In the genomic region with DNA sequence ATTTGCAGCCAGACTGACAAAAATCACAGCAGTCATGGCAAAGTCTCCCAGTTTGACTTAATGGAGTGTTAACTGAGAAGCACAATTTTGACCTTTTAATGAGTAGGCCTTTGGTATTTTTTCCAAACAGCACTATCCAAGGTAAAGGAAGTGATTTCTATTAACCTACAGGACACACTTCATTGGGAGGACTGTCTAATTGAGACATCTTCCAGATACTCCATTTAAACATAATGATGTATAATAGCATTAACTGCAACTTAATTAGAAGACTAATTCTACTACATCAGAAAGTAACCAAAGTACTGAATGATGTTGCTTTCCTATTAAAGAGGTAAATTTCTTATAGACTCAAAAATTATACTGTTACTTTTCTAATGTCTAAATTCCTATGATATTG, we compare ENCODE assay signal across 27 cellular contexts.
"Had no signal": no experiment of that assay in that cellular context is flagged by ENCODE, and none has a peak within 500 bp of the region (broad histone marks: within the 10 kb centered on the region; RNA-seq: fewer than 3 reads in every experiment).

No MANE protein-coding gene starts in this region.

- FAIRE-seq: endometrium, endothelial cell of umbilical vein had no signal

- H3K36me3 ChIP-seq: colonic mucosa, esophagus muscularis mucosa, esophagus squamous epithelium, gastrocnemius medialis, gastroesophageal sphincter, heart left ventricle, heart right ventricle had no signal

- DNase-seq: colonic mucosa; cortex of kidney; dermis blood vessel endothelial cell; dorsolateral prefrontal cortex; effector CD4-positive, alpha-beta T cell; effector CD8-positive, alpha-beta T cell; effector memory CD4-positive, alpha-beta T cell; effector memory CD8-positive, alpha-beta T cell; endodermal cell; erythroblast; esophagus squamous epithelium; foreskin fibroblast; foreskin keratinocyte; foreskin melanocyte; gastrocnemius medialis; glutamatergic neuron; head of caudate nucleus; heart left ventricle; heart right ventricle had no signal

- H3K4me2 ChIP-seq: hepatocyte had no signal

- H3K4me3 ChIP-seq: colonic mucosa, coronary artery, dorsolateral prefrontal cortex, esophagus muscularis mucosa, esophagus squamous epithelium, gastrocnemius medialis, gastroesophageal sphincter, heart left ventricle, heart right ventricle, hepatocyte had no signal

- H3K9me3 ChIP-seq: colonic mucosa, esophagus squamous epithelium, gastrocnemius medialis had no signal

- H2AFZ ChIP-seq: hepatocyte had no signal

- H3K4me1 ChIP-seq: colonic mucosa, esophagus muscularis mucosa, esophagus squamous epithelium, foreskin keratinocyte, gastrocnemius medialis, gastroesophageal sphincter, heart left ventricle, heart right ventricle had no signal

- ATAC-seq: effector memory CD8-positive, alpha-beta T cell; esophagus mucosa; foreskin keratinocyte; gastrocnemius medialis; gastroesophageal sphincter; heart left ventricle; heart right ventricle had no signal

- H3K27me3 ChIP-seq: colonic mucosa, dorsolateral prefrontal cortex, esophagus muscularis mucosa, esophagus squamous epithelium, foreskin keratinocyte, gastrocnemius medialis, gastroesophageal sphincter, heart left ventricle, heart right ventricle, hepatocyte had no signal

- H3K27ac ChIP-seq: colonic mucosa, coronary artery, dorsolateral prefrontal cortex, epithelial cell of prostate, esophagus muscularis mucosa, esophagus squamous epithelium, foreskin keratinocyte, gastrocnemius medialis, gastroesophageal sphincter, heart left ventricle, heart right ventricle, hepatocyte had no signal

- H3K79me2 ChIP-seq: hepatocyte had no signal
